In genomic region chr19:49155005-49155826, GRCh38 we compare ENCODE assay signal across 17 cellular contexts. TPM values are rescaled to one million over a fixed set of nuclear protein-coding genes. Genes with fewer than 3 reads are reported as not detected.
DNase-seq lines count a peak whose midpoint lies in the region; ATAC-seq and TF ChIP-seq lines count a peak whose summit lies in the region.
"Had no signal": no experiment of that assay in that cellular context is flagged by ENCODE, and none has a peak within 500 bp of the region (broad histone marks: within the 10 kb centered on the region; RNA-seq: fewer than 3 reads in every experiment).

Gene HRC, minus strand, starts transcription at chr19:49155396. Its CDS starts 159 bp downstream, at chr19:49155237.

- no peaks in the 10 kb centered on the region for H3K9me3 ChIP-seq in iPS-15b (ENCODE audit: control insufficient read depth, insufficient read depth, low read length)
- H3K9me3 ChIP-seq: suprapubic skin had no signal

- H3K4me3 Mint-ChIP-seq in brain = peak within 1 kb of the TSS; percentile 56 to 95 (median 75)
- no peak within 1 kb of the TSS for H3K4me3 Mint-ChIP-seq in stimulated activated naive B cell treated with anti-CD40 and anti-IgM and Interleukin-4, amounts not matched to agents 10 μg/mL and 1 μg/mL and 100 μg/mL, for 72 hours
- H3K4me3 Mint-ChIP-seq: activated CD8-positive, alpha-beta memory T cell treated with anti-CD3 and anti-CD28 coated beads, Interleukin-2, amount 10 ng/mL, durations not matched to agents 7 days and 5 days; activated naive CD4-positive, alpha-beta T cell treated with anti-CD3 and anti-CD28 coated beads for 36 hours had no signal

- H3K27me3 ChIP-seq in H7 (ENCODE audit: control insufficient read depth, insufficient read depth, low read length) = peaks cover 38% of the 10 kb centered on the region
- H3K27me3 ChIP-seq in iPS-15b (ENCODE audit: control insufficient read depth, insufficient read depth, low read length) = peaks cover 27% of the 10 kb centered on the region
- H3K27me3 ChIP-seq: hepatocyte, suprapubic skin had no signal

- H3K4me3 ChIP-seq in H7 (ENCODE audit: insufficient read depth, low read depth, low read length) = no peak within 1 kb of the TSS
- H3K4me3 ChIP-seq in iPS-15b (ENCODE audit: low read depth, low read length) = peak within 1 kb of the TSS; percentile 35
- H3K4me3 ChIP-seq: hepatocyte, lung, suprapubic skin had no signal

- H3K27ac Mint-ChIP-seq in brain = peak within 1 kb of the TSS; percentile 66 to 92 (median 78)
- H3K27ac Mint-ChIP-seq in stimulated activated naive B cell treated with anti-CD40 and anti-IgM and Interleukin-4, amounts not matched to agents 10 μg/mL and 1 μg/mL and 100 μg/mL, for 72 hours = no peak within 1 kb of the TSS
- H3K27ac Mint-ChIP-seq: activated CD8-positive, alpha-beta memory T cell treated with anti-CD3 and anti-CD28 coated beads, Interleukin-2, amount 10 ng/mL, durations not matched to agents 7 days and 5 days; activated naive CD4-positive, alpha-beta T cell treated with anti-CD3 and anti-CD28 coated beads for 36 hours had no signal

- DNase-seq in H7 (peak; percentile 56), retina (peak; percentile 66), NCI-H82 (lab: John Stamatoyannopoulos, UW) (no peak), amygdala (lab: John Stamatoyannopoulos, UW) (no peak)
- DNase-seq in stimulated activated naive B cell treated with anti-CD40 and anti-IgM and Interleukin-4, amounts not matched to agents 10 μg/mL and 1 μg/mL and 100 μg/mL, for 72 hours = no peak
- DNase-seq: activated CD8-positive, alpha-beta memory T cell treated with anti-CD3 and anti-CD28 coated beads, Interleukin-2, amount 10 ng/mL, durations not matched to agents 7 days and 5 days; activated naive CD4-positive, alpha-beta T cell treated with anti-CD3 and anti-CD28 coated beads for 36 hours; DMS79; NCI-H226 had no signal

- H3K9ac ChIP-seq in iPS-15b (ENCODE audit: low read depth, low read length) = no peak within 1 kb of the TSS

- no peaks in the 10 kb centered on the region for H3K36me3 Mint-ChIP-seq in brain
- peaks cover 0 to 4% of the 10 kb centered on the region in 2 donors for H3K36me3 Mint-ChIP-seq in stimulated activated naive B cell treated with anti-CD40 and anti-IgM and Interleukin-4, amounts not matched to agents 10 μg/mL and 1 μg/mL and 100 μg/mL, for 72 hours
- H3K36me3 Mint-ChIP-seq: activated CD8-positive, alpha-beta memory T cell treated with anti-CD3 and anti-CD28 coated beads, Interleukin-2, amount 10 ng/mL, durations not matched to agents 7 days and 5 days had no signal

- peaks cover 15% of the 10 kb centered on the region for H3K4me1 ChIP-seq in iPS-15b (ENCODE audit: control insufficient read depth, insufficient read depth, low read length)

- ATAC-seq in esophagus mucosa = no peak
- no peak for ATAC-seq in stimulated activated naive B cell treated with anti-CD40 and anti-IgM and Interleukin-4, amounts not matched to agents 10 μg/mL and 1 μg/mL and 100 μg/mL, for 72 hours (replicated peaks)
- ATAC-seq: activated CD8-positive, alpha-beta memory T cell treated with anti-CD3 and anti-CD28 coated beads, Interleukin-2, amount 10 ng/mL, durations not matched to agents 7 days and 5 days; HCT116; SK-N-SH treated with all-trans-retinoic acid at 6 μM for 48 hours had no signal

- peaks cover 29% of the 10 kb centered on the region for H3K27me3 Mint-ChIP-seq in brain
- peaks cover 72 to 90% of the 10 kb centered on the region in 2 donors for H3K27me3 Mint-ChIP-seq in stimulated activated naive B cell treated with anti-CD40 and anti-IgM and Interleukin-4, amounts not matched to agents 10 μg/mL and 1 μg/mL and 100 μg/mL, for 72 hours

- H3K4me1 Mint-ChIP-seq in brain = peaks cover 66% of the 10 kb centered on the region
- H3K4me1 Mint-ChIP-seq in stimulated activated naive B cell treated with anti-CD40 and anti-IgM and Interleukin-4, amounts not matched to agents 10 μg/mL and 1 μg/mL and 100 μg/mL, for 72 hours = peaks cover 24 to 26% of the 10 kb centered on the region in 2 donors

- H3K36me3 ChIP-seq in H7 (replicated peaks; ENCODE audit: control insufficient read depth, insufficient read depth, low read length) (no peaks in the 10 kb centered on the region), iPS-15b (ENCODE audit: control insufficient read depth, insufficient read depth, low read length) (no peaks in the 10 kb centered on the region)
- H3K36me3 ChIP-seq: suprapubic skin had no signal

- H3K9me3 Mint-ChIP-seq in brain = peaks cover 0 to 6% (median 0%) of the 10 kb centered on the region in 5 experiments
- peaks cover 14 to 20% of the 10 kb centered on the region in 2 donors for H3K9me3 Mint-ChIP-seq in stimulated activated naive B cell treated with anti-CD40 and anti-IgM and Interleukin-4, amounts not matched to agents 10 μg/mL and 1 μg/mL and 100 μg/mL, for 72 hours
- H3K9me3 Mint-ChIP-seq: activated naive CD4-positive, alpha-beta T cell treated with anti-CD3 and anti-CD28 coated beads for 36 hours had no signal

- no peak for TF ChIP-seq CTCF in brain (conservative IDR thresholded peaks at IDR 0.05)

RNA-seq across cellular contexts. Expression of gene HRC, which starts in this region (rescaled TPM):
- 0.45 and 0.81 TPM in 2 replicates for total RNA-seq in H7 (2014; rRNA removed; shearing (Covaris generic))
- 3.0 TPM for polyA plus RNA-seq in brain (ENCODE audit: insufficient read depth, low read depth, low replicate concordance)
- 0.24 TPM for total RNA-seq in esophagus mucosa
- total RNA-seq: activated CD8-positive, alpha-beta memory T cell treated with anti-CD3 and anti-CD28 coated beads, Interleukin-2, amount 10 ng/mL, durations not matched to agents 7 days and 5 days; activated naive CD4-positive, alpha-beta T cell treated with anti-CD3 and anti-CD28 coated beads for 36 hours had no signal

Comparison
In these comparisons a context has a peak if more than half of its experiments do, and no peak if none do; other contexts are left out.
1. Peak in DNase-seq in H7; RNA of the gene not detected or under 1 TPM.
2. H3K4me3 Mint-ChIP-seq: peak in brain (5 of 5); none in stimulated activated naive B cell treated with anti-CD40 and anti-IgM and Interleukin-4, amounts not matched to agents 10 μg/mL and 1 μg/mL and 100 μg/mL, for 72 hours (0 of 2).